Comparison of ENCODE assay signal across 8 cellular contexts in genomic region chr10:15097011-15097812, GRCh38. TPM values are rescaled to one million over a fixed set of nuclear protein-coding genes. Genes with fewer than 3 reads are reported as not detected.
DNase-seq lines count a peak whose midpoint lies in the region; ATAC-seq, FAIRE-seq and TF ChIP-seq lines count a peak whose summit lies in the region.

RPP38 (plus strand) TSS chr10:15097355; CDS start chr10:15103315, 5,960 bp downstream.

- H3K27ac Mint-ChIP-seq in endothelial cell (ENCODE audit: unreplicated experiment) (peak within 1 kb of the TSS; percentile 99), mesothelial cell of epicardium (peak within 1 kb of the TSS; percentile 99)

- H4K20me1 ChIP-seq in OCI-LY1 (ENCODE audit: insufficient read depth, low read length), result no peaks in the 10 kb centered on the region

- no peaks in the 10 kb centered on the region for H3K9me3 ChIP-seq in HUES6 (ENCODE audit: control insufficient read depth, insufficient read depth, low read depth, low read length)
- H3K9me3 ChIP-seq in OCI-LY1 (ENCODE audit: low read length), result no peaks in the 10 kb centered on the region

- H3K9ac ChIP-seq in HUES6 (ENCODE audit: low read length) (peak within 1 kb of the TSS; percentile 94), OCI-LY1 (ENCODE audit: low read length) (peak within 1 kb of the TSS; percentile 84)

- DNase-seq in D721Med (ENCODE audit: insufficient read length, low spot score), result peak; percentile 91
- peak; percentile 94 for DNase-seq in activated CD8-positive, alpha-beta memory T cell treated with anti-CD3 and anti-CD28 coated beads, Interleukin-2, amount 50 U/mL, for 4 hours
- DNase-seq in endothelial cell (ENCODE audit: low spot score), result peak; percentile 98
- peak; percentile 94 to 99 for DNase-seq in mesothelial cell of epicardium (ENCODE audit: low spot score in 2 of 2, unreplicated experiment in 2 of 2)
- peak; percentile 90 to 92 for DNase-seq in stimulated activated CD8-positive, alpha-beta memory T cell treated with anti-CD3 and anti-CD28 coated beads, Interleukin-15, amount 100 ng/mL, for 4 hours (ENCODE audit: low read depth in 2 of 2)

- H3K27me3 ChIP-seq in HUES6 (ENCODE audit: control insufficient read depth, insufficient read depth, low read length), result no peaks in the 10 kb centered on the region
- H3K27me3 ChIP-seq in OCI-LY1 (ENCODE audit: insufficient read depth, low read length), result no peaks in the 10 kb centered on the region

- H3K27me3 Mint-ChIP-seq in endothelial cell (ENCODE audit: unreplicated experiment) (peaks cover 10% of the 10 kb centered on the region), mesothelial cell of epicardium (ENCODE audit: low read depth) (no peaks in the 10 kb centered on the region)

- peaks cover 24% of the 10 kb centered on the region for H3K79me2 ChIP-seq in OCI-LY1 (ENCODE audit: insufficient read depth, low read length)

- peaks cover 5% of the 10 kb centered on the region for H3K4me1 Mint-ChIP-seq in endothelial cell (ENCODE audit: unreplicated experiment)
- peaks cover 23% of the 10 kb centered on the region for H3K4me1 Mint-ChIP-seq in mesothelial cell of epicardium

- H3K36me3 Mint-ChIP-seq in endothelial cell (ENCODE audit: low read depth, unreplicated experiment), result peaks cover 13% of the 10 kb centered on the region
- H3K36me3 Mint-ChIP-seq in mesothelial cell of epicardium, result no peaks in the 10 kb centered on the region

- no peaks in the 10 kb centered on the region for H3K9me2 ChIP-seq in OCI-LY1 (ENCODE audit: low read depth, low read length)

- peak within 1 kb of the TSS; percentile 99 for H3K4me3 Mint-ChIP-seq in endothelial cell (ENCODE audit: unreplicated experiment)
- peak within 1 kb of the TSS; percentile 94 for H3K4me3 Mint-ChIP-seq in mesothelial cell of epicardium

- H2AFZ ChIP-seq in OCI-LY1 (ENCODE audit: low read length), result peak within 1 kb of the TSS; percentile 75

- ATAC-seq in GM21447 (IDR thresholded peaks at IDR 0.05; ENCODE audit: unreplicated experiment), result peak; percentile 86

- TF ChIP-seq CTCF in D721Med (IDR thresholded peaks at IDR 0.05; ENCODE audit: insufficient read depth, missing control alignments) (no peak), OCI-LY1 (IDR thresholded peaks at IDR 0.05; ENCODE audit: low read length) (no peak), endothelial cell (IDR thresholded peaks at IDR 0.05; ENCODE audit: unreplicated experiment) (no peak), mesothelial cell of epicardium (IDR thresholded peaks at IDR 0.05; ENCODE audit: unreplicated experiment) (no peak)

- peak within 1 kb of the TSS; percentile 78 for H3K27ac ChIP-seq in HUES6 (ENCODE audit: low read depth, low read length)
- H3K27ac ChIP-seq in OCI-LY1 (ENCODE audit: low read depth, low read length, poor library complexity, severe bottlenecking), result peak within 1 kb of the TSS; percentile 86

- H3K4me1 ChIP-seq in HUES6 (ENCODE audit: control insufficient read depth, insufficient read depth, low read length), result no peaks in the 10 kb centered on the region
- H3K4me1 ChIP-seq in OCI-LY1 (ENCODE audit: insufficient read depth, low read length, severe bottlenecking), result peaks cover 18% of the 10 kb centered on the region

- H3K36me3 ChIP-seq in HUES6 (ENCODE audit: control insufficient read depth, insufficient read depth, low read length) (peaks cover 15% of the 10 kb centered on the region), OCI-LY1 (ENCODE audit: insufficient read depth, low read length) (peaks cover 14% of the 10 kb centered on the region; the same call in 1 of the 2 replicates)

- H3F3A ChIP-seq in OCI-LY1 (ENCODE audit: insufficient read depth, low read length), result no peaks in the 10 kb centered on the region

- peak within 1 kb of the TSS; percentile 71 for H3K4me3 ChIP-seq in HUES6 (ENCODE audit: low read depth, low read length)
- H3K4me3 ChIP-seq in OCI-LY1 (ENCODE audit: low read depth, low read length, poor library complexity, severe bottlenecking), result peak within 1 kb of the TSS; percentile 80

- H3K9me3 Mint-ChIP-seq in endothelial cell (ENCODE audit: unreplicated experiment) (no peaks in the 10 kb centered on the region), mesothelial cell of epicardium (no peaks in the 10 kb centered on the region)

- FAIRE-seq in D721Med (lab: Jason Lieb, UNC), result no peak

- H3K4me2 ChIP-seq in OCI-LY1 (ENCODE audit: low read length), result peak within 1 kb of the TSS; percentile 93

RNA-seq across cellular contexts. Expression of gene RPP38, which starts in this region (rescaled TPM):
- total RNA-seq in endothelial cell (ENCODE audit: unreplicated experiment) (13.0 TPM), mesothelial cell of epicardium (16.0 to 16.2 TPM (median 16.2 TPM) in 3 replicates)

Comparison
In these comparisons a context has a peak if more than half of its experiments do, and no peak if none do; other contexts are left out.
1. Peak in every context shown above with its lines: DNase-seq, ATAC-seq, H3K4me3 ChIP-seq and H3K27ac ChIP-seq.